ENCODE assay signal across 8 cellular contexts in genomic region chr19:49590971-49591730, GRCh38. TPM values are rescaled to one million over a fixed set of nuclear protein-coding genes. Genes with fewer than 3 reads are reported as not detected.
A peak's percentile ranks its signal among the peaks of the same experiment; 100 is the strongest.
DNase-seq lines count a peak whose midpoint lies in the region; TF ChIP-seq lines count a peak whose summit lies in the region.

Gene PRR12, plus strand, starts transcription at chr19:49591182. Its CDS starts 473 bp downstream, at chr19:49591655.

- H3K4me3 ChIP-seq in SJSA1: peak within 1 kb of the TSS; percentile 72
- H3K4me3 ChIP-seq in foreskin fibroblast (ENCODE audit: low read depth in 1 of 2, low read length in 2 of 2): peak within 1 kb of the TSS; percentile 84 to 90
- H3K4me3 ChIP-seq in testis: peak within 1 kb of the TSS; percentile 76 to 90

- TF ChIP-seq POLR2A in testis (IDR thresholded peaks at IDR 0.05): no peak

- 1% methylated on average over 21 to 44 of the region's 66 CpGs for WGBS in testis, 2 donors

- H3K9me3 ChIP-seq in SJSA1 (replicated peaks) (no peaks in the 10 kb centered on the region; the same call in 1 of the 2 replicates), testis (no peaks in the 10 kb centered on the region)

- intact Hi-C loops in testis (cut with DNase I; ENCODE audit: low total_unique reads): no loop called here

- H3K27me3 ChIP-seq in SJSA1 (replicated peaks) (no peaks in the 10 kb centered on the region), testis (no peaks in the 10 kb centered on the region)

- DNase-seq in EH (ENCODE audit: low read depth) (peak; percentile 81), LoVo (ENCODE audit: low spot score) (peak; percentile 58), SJSA1 (ENCODE audit: low read depth in 1 of 2, low spot score in 2 of 2) (peak; percentile 77 to 78), foreskin fibroblast (peak in 1 of 2 donors; percentile 77), testis (peak; percentile 59), amniotic stem cell (lab: John Stamatoyannopoulos, UW) (no peak)
- peak; percentile 49 for DNase-seq in activated gamma-delta T cell treated with anti-CD3 and anti-CD28 coated beads, Interleukin-2, amount 50 U/mL, for 16 hours (ENCODE audit: low read depth)

- peak within 1 kb of the TSS; percentile 94 to 95 (median 94) for H3K27ac Mint-ChIP-seq in nephron

- peak within 1 kb of the TSS; percentile 85 to 88 (median 88) for H3K4me3 Mint-ChIP-seq in nephron

- peaks cover 4% of the 10 kb centered on the region for H3K27me3 Mint-ChIP-seq in nephron (ENCODE audit: low read depth)

- H3K27ac ChIP-seq in SJSA1: peak within 1 kb of the TSS; percentile 46
- peak within 1 kb of the TSS; percentile 20 to 91 for H3K27ac ChIP-seq in testis

- H3K4me1 ChIP-seq in SJSA1 (replicated peaks) (peaks cover 22% of the 10 kb centered on the region), testis (peaks cover 18% of the 10 kb centered on the region)

- H3K36me3 Mint-ChIP-seq in nephron (ENCODE audit: low read depth): peaks cover 10% of the 10 kb centered on the region

- H3K36me3 ChIP-seq in SJSA1: peaks cover 23% of the 10 kb centered on the region
- H3K36me3 ChIP-seq in testis (ENCODE audit: low read depth, missing control alignments): no peaks in the 10 kb centered on the region

- H3K4me1 Mint-ChIP-seq in nephron: peaks cover 20% of the 10 kb centered on the region

- TF ChIP-seq CTCF in foreskin fibroblast (IDR thresholded peaks at IDR 0.05; ENCODE audit: low read depth, low read length) (no peak), nephron (IDR thresholded peaks at IDR 0.05; ENCODE audit: unreplicated experiment in 3 of 3) (no peak), testis (IDR thresholded peaks at IDR 0.05) (no peak)

- H3K9me3 Mint-ChIP-seq in nephron: no peaks in the 10 kb centered on the region

RNA-seq across cellular contexts. Expression of gene PRR12, which starts in this region (rescaled TPM):
- total RNA-seq in SJSA1 (2014; rRNA removed; shearing (Covaris generic)): 0.66 and 2.6 TPM in 2 replicates
- 10 to 100 TPM; 32.8 to 33.1 TPM for total RNA-seq in testis
- 15.7 TPM for polyA plus RNA-seq in testis (ENCODE audit: insufficient read depth, low read depth, low replicate concordance)
